Comparison of ENCODE assay signal across 11 cellular contexts in genomic region chr2:33212151-33212550, GRCh38.
A peak's percentile ranks its signal among the peaks of the same experiment; 100 is the strongest.
DNase-seq lines count a peak whose midpoint lies in the region; ATAC-seq and TF ChIP-seq lines count a peak whose summit lies in the region.
"Had no signal": no experiment of that assay in that cellular context is flagged by ENCODE, and none has a peak within 500 bp of the region (broad histone marks: within the 10 kb centered on the region; RNA-seq: fewer than 3 reads in every experiment).

No MANE protein-coding gene starts in this region.

- no peak for TF ChIP-seq CTCF in cardiac fibroblast (IDR thresholded peaks at IDR 0.05; ENCODE audit: low read depth, low read length)

- intact Hi-C loops in left colon (cut with DNase I, micrococcal nuclease): no loop called here

- DNase-seq in A172 (ENCODE audit: low spot score) (peak; percentile 45), HuH-7 (ENCODE audit: low spot score) (peak; percentile 39), cardiac fibroblast (ENCODE audit: low read depth in 2 of 2) (peak; percentile 94 to 98), left colon (no peak), NCI-H146 treated with DMSO at 0.1 percent for 48 hours (lab: John Stamatoyannopoulos, UW; ENCODE audit: unreplicated experiment) (no peak), superior temporal gyrus (ENCODE audit: extremely low spot score) (no peak), NCI-H82 treated with DMSO at 0.1 percent for 48 hours (lab: John Stamatoyannopoulos, UW; ENCODE audit: unreplicated experiment) (no peak)
- DNase-seq in activated CD4-positive, alpha-beta T cell treated with anti-CD3 and anti-CD28 coated beads, Interleukin-2, amount 50 U/mL, for 48 hours: no peak
- DNase-seq: activated CD4-positive, CD25-positive, alpha-beta regulatory T cell treated with anti-CD3 and anti-CD28 coated beads, Interleukin-2, amount 50 U/mL, for 72 hours; heart right ventricle; KBM-7 had no signal

- H3K4me3 ChIP-seq in cardiac fibroblast (replicated peaks in 1 of 2; ENCODE audit: low read depth in 2 of 2, low read length in 2 of 2): no peak overlapping the region
- H3K4me3 ChIP-seq: heart right ventricle had no signal

- ATAC-seq in left colon: peak; percentile 44

Comparison
In these comparisons a context has a peak if more than half of its experiments do, and no peak if none do; other contexts are left out.
1. DNase-seq: peak in A172 (single experiment), HuH-7 (single experiment) and cardiac fibroblast (2 of 2); none in left colon (0 of 2), activated CD4-positive, alpha-beta T cell treated with anti-CD3 and anti-CD28 coated beads, Interleukin-2, amount 50 U/mL, for 48 hours (0 of 2), NCI-H146 treated with DMSO at 0.1 percent for 48 hours (single experiment), superior temporal gyrus (single experiment) and NCI-H82 treated with DMSO at 0.1 percent for 48 hours (single experiment).